In the genomic region with DNA sequence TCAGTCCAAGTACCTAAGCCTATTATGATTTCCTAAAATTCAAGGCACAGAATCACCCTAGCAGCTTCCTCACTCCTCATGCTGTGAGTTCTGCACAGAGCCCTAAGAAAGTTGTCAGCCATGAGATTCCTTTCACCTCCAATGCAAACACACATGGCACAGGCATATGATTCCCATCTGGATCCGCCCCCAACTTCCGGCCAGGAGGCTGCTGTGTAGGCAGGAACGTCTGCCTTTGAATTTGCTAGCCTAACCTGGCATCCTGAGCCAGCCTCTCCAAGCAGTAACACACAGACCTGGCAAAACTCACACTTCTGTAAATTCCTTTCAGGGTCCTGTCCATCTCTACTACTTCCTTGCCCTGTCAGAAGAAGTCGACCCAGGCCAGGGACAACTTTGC, we compare ENCODE assay signal across 1 cellular context.
TF ChIP-seq lines count a peak whose summit lies in the region.

No MANE protein-coding gene starts in this region.

TF ChIP-seq in WTC11, 78 proteins besides CTCF, POLR2A, EP300 and RAD21 (continued from another document):
- TF ChIP-seq JAZF1 (CRISPR knock-in tag; IDR thresholded peaks at IDR 0.05) = no peak
- TF ChIP-seq SP1 (CRISPR knock-in tag; conservative IDR thresholded peaks at IDR 0.05) = no peak
- TF ChIP-seq, protein P1, sequence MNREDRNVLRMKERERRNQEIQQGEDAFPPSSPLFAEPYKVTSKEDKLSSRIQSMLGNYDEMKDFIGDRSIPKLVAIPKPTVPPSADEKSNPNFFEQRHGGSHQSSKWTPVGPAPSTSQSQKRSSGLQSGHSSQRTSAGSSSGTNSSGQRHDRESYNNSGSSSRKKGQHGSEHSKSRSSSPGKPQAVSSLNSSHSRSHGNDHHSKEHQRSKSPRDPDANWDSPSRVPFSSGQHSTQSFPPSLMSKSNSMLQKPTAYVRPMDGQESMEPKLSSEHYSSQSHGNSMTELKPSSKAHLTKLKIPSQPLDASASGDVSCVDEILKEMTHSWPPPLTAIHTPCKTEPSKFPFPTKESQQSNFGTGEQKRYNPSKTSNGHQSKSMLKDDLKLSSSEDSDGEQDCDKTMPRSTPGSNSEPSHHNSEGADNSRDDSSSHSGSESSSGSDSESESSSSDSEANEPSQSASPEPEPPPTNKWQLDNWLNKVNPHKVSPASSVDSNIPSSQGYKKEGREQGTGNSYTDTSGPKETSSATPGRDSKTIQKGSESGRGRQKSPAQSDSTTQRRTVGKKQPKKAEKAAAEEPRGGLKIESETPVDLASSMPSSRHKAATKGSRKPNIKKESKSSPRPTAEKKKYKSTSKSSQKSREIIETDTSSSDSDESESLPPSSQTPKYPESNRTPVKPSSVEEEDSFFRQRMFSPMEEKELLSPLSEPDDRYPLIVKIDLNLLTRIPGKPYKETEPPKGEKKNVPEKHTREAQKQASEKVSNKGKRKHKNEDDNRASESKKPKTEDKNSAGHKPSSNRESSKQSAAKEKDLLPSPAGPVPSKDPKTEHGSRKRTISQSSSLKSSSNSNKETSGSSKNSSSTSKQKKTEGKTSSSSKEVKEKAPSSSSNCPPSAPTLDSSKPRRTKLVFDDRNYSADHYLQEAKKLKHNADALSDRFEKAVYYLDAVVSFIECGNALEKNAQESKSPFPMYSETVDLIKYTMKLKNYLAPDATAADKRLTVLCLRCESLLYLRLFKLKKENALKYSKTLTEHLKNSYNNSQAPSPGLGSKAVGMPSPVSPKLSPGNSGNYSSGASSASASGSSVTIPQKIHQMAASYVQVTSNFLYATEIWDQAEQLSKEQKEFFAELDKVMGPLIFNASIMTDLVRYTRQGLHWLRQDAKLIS (CRISPR knock-in tag; IDR thresholded peaks at IDR 0.05; ENCODE audit: borderline replicate concordance) = no peak
- TF ChIP-seq GRHL2 (CRISPR knock-in tag; IDR thresholded peaks at IDR 0.05; ENCODE audit: insufficient replicate concordance, severe bottlenecking) = no peak
- no peak for TF ChIP-seq ELF4 (CRISPR knock-in tag; IDR thresholded peaks at IDR 0.05; ENCODE audit: low read depth)
- TF ChIP-seq, protein P2, sequence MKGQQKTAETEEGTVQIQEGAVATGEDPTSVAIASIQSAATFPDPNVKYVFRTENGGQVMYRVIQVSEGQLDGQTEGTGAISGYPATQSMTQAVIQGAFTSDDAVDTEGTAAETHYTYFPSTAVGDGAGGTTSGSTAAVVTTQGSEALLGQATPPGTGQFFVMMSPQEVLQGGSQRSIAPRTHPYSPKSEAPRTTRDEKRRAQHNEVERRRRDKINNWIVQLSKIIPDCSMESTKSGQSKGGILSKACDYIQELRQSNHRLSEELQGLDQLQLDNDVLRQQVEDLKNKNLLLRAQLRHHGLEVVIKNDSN (CRISPR knock-in tag; IDR thresholded peaks at IDR 0.05) = no peak
- TF ChIP-seq ZNF396 (CRISPR knock-in tag; IDR thresholded peaks at IDR 0.05; ENCODE audit: borderline replicate concordance) = no peak
- TF ChIP-seq KAT7 (CRISPR knock-in tag; IDR thresholded peaks at IDR 0.05; ENCODE audit: borderline replicate concordance) = no peak
- no peak for TF ChIP-seq NR1H2 (CRISPR knock-in tag; IDR thresholded peaks at IDR 0.05)
